ENCODE assay signal across 12 cellular contexts in genomic region chr14:99733221-99733550, GRCh38. TPM values are rescaled to one million over a fixed set of nuclear protein-coding genes. Genes with fewer than 3 reads are reported as not detected.
"Had no signal": no experiment of that assay in that cellular context is flagged by ENCODE, and none has a peak within 500 bp of the region (broad histone marks: within the 10 kb centered on the region; RNA-seq: fewer than 3 reads in every experiment).

No MANE protein-coding gene starts in this region.

- H3K4me1 Mint-ChIP-seq: activated CD4-positive, alpha-beta T cell treated with anti-CD3 and anti-CD28 coated beads, Interleukin-2, amount 10 ng/mL, durations not matched to agents 7 days and 5 days; memory B cell had no signal

- H3K9me3 Mint-ChIP-seq: activated B cell treated with CpG ODN at 0.5 μM for 24 hours; activated CD4-positive, alpha-beta T cell treated with anti-CD3 and anti-CD28 coated beads, Interleukin-2, amount 10 ng/mL, durations not matched to agents 7 days and 5 days; memory B cell; stimulated activated naive B cell treated with anti-CD40 and anti-IgM and Interleukin-4, amounts not matched to agents 10 μg/mL and 1 μg/mL and 100 μg/mL, for 72 hours had no signal

- H3K9me3 ChIP-seq: body of pancreas, spleen, thoracic aorta had no signal

- H3K27me3 ChIP-seq: body of pancreas had no signal

- H3K36me3 ChIP-seq: spleen, thoracic aorta had no signal

- H3K27ac ChIP-seq: spleen, thoracic aorta had no signal

- H3K36me3 Mint-ChIP-seq: memory B cell; stimulated activated naive B cell treated with anti-CD40 and anti-IgM and Interleukin-4, amounts not matched to agents 10 μg/mL and 1 μg/mL and 100 μg/mL, for 72 hours had no signal

- ATAC-seq: body of pancreas; naive thymus-derived CD4-positive, alpha-beta T cell; stimulated activated naive B cell treated with anti-CD40 and anti-IgM and Interleukin-4, amounts not matched to agents 10 μg/mL and 1 μg/mL and 100 μg/mL, for 72 hours had no signal

- H3K4me3 ChIP-seq: body of pancreas, spleen, thoracic aorta had no signal

- H3K27ac Mint-ChIP-seq: activated B cell treated with CpG ODN at 0.5 μM for 24 hours; activated CD4-positive, alpha-beta T cell treated with anti-CD3 and anti-CD28 coated beads, Interleukin-2, amount 10 ng/mL, durations not matched to agents 7 days and 5 days; memory B cell; stimulated activated naive B cell treated with anti-CD40 and anti-IgM and Interleukin-4, amounts not matched to agents 10 μg/mL and 1 μg/mL and 100 μg/mL, for 72 hours had no signal

- H3K4me3 Mint-ChIP-seq: activated B cell treated with CpG ODN at 0.5 μM for 24 hours; activated CD4-positive, alpha-beta T cell treated with anti-CD3 and anti-CD28 coated beads, Interleukin-2, amount 10 ng/mL, durations not matched to agents 7 days and 5 days; memory B cell; stimulated activated naive B cell treated with anti-CD40 and anti-IgM and Interleukin-4, amounts not matched to agents 10 μg/mL and 1 μg/mL and 100 μg/mL, for 72 hours had no signal

- DNase-seq: activated B cell treated with CpG ODN at 0.5 μM for 24 hours; activated CD4-positive, alpha-beta T cell treated with anti-CD3 and anti-CD28 coated beads, Interleukin-2, amount 10 ng/mL, durations not matched to agents 7 days and 5 days; erythroblast; foreskin melanocyte; stimulated activated naive B cell treated with anti-CD40 and anti-IgM and Interleukin-4, amounts not matched to agents 10 μg/mL and 1 μg/mL and 100 μg/mL, for 72 hours; T-helper 1 cell; T-helper 9 cell had no signal

RNA-seq across cellular contexts. Expression of gene CYP46A1, which starts 49.1 kb away (rescaled TPM):
- total RNA-seq: activated B cell treated with CpG ODN at 0.5 μM for 24 hours had no signal
